8 cellular contexts compared by ENCODE assay signal in genomic region chr1:186212574-186213224, GRCh38.
DNase-seq lines count a peak whose midpoint lies in the region; ATAC-seq, FAIRE-seq and TF ChIP-seq lines count a peak whose summit lies in the region.

No MANE protein-coding gene starts in this region.

- peak; percentile 96 for TF ChIP-seq CTCF in osteocyte (IDR thresholded peaks at IDR 0.05)

- no peak overlapping the region for H3K4me3 Mint-ChIP-seq in osteocyte (ENCODE audit: unreplicated experiment)

- no peaks in the 10 kb centered on the region for H3K27me3 Mint-ChIP-seq in osteocyte (ENCODE audit: unreplicated experiment)

- no peaks in the 10 kb centered on the region for H3K9me3 Mint-ChIP-seq in osteocyte (ENCODE audit: unreplicated experiment)

- DNase-seq in COR-L47 (lab: John Stamatoyannopoulos, UW) (peak; percentile 54), NCI-H2029 (lab: John Stamatoyannopoulos, UW) (peak; percentile 57), frontal cortex (ENCODE audit: low spot score in 2 of 2) (peak; percentile 6 to 55), osteocyte (ENCODE audit: extremely low spot score, unreplicated experiment) (no peak)
- no peak for DNase-seq in stimulated activated CD4-positive, alpha-beta T cell treated with anti-CD3 and anti-CD28 coated beads, Interleukin-2, amount 100 ng/mL, for 48 hours

- ATAC-seq in GM18873 (IDR thresholded peaks at IDR 0.05; ENCODE audit: low FRiP score, unreplicated experiment) = peak; percentile 77
- peak; percentile 83 for ATAC-seq in HG03060 (IDR thresholded peaks at IDR 0.05; ENCODE audit: low read depth, unreplicated experiment)

- FAIRE-seq in TTC549 (lab: Jason Lieb, UNC) (peak; percentile 95), frontal cortex (lab: Jason Lieb, UNC) (no peak)

- no peaks in the 10 kb centered on the region for H3K36me3 Mint-ChIP-seq in osteocyte (ENCODE audit: unreplicated experiment)

- H3K4me1 Mint-ChIP-seq in osteocyte (ENCODE audit: unreplicated experiment) = peaks cover 15% of the 10 kb centered on the region

- H3K27ac Mint-ChIP-seq in osteocyte (ENCODE audit: unreplicated experiment) = no peak overlapping the region

Comparison
In these comparisons a context has a peak if more than half of its experiments do, and no peak if none do; other contexts are left out.
1. DNase-seq: peak in COR-L47 (single experiment), NCI-H2029 (single experiment) and frontal cortex (2 of 2); none in osteocyte (single experiment) and stimulated activated CD4-positive, alpha-beta T cell treated with anti-CD3 and anti-CD28 coated beads, Interleukin-2, amount 100 ng/mL, for 48 hours (0 of 2).